In the genomic region with DNA sequence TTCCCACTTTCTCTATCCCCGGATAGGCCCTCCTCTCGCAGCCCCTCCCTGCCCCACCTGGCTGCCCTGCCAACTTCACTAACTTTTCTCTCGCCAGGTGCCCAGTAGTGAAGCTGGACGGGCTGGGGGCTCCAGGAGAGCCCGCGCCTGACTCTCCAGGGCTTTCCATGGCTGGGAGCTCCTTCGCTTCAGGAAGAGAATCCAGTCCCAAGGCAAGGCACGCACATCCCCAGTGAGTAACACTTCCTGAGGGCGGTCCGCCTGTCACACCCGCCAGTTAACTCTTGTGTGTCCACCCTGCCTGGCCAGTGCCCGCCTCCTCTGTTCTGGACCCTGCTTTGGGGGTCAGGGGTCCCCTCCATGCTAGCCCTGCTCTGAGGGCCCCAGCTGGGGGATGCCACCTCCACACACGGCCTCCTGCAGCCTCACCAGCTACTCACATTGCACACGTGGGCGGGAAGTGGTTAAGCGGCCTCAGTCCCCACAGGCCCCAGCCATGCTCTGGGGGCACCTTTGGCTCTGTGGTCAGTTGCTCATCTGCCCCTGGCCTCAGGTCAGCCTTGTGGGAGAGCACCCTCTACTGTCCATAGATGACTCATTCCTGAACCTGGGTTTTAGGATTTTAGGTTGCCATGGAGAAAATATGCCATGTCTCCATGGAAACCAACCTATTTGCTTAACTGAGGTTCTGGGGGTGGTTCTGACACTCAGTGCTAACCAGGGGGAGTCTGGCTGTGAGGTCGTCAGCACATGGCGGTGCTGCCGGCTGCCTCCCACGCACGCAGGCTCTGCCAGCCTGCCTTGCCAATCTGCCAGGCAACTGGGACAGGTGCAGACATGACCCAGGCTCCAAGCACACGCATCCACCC, we compare ENCODE assay signal across 8 cellular contexts. TPM values are rescaled to one million over a fixed set of nuclear protein-coding genes. Genes with fewer than 3 reads are reported as not detected.
DNase-seq lines count a peak whose midpoint lies in the region; ATAC-seq and TF ChIP-seq lines count a peak whose summit lies in the region.

Gene RIN1 (minus strand): TSS at position 201 of the 869 bp plus-strand sequence. CDS start 32 bp downstream, at position 169.

- peak; percentile 24 to 75 (median 57) for DNase-seq in CD8-positive, alpha-beta memory T cell
- DNase-seq in GM19240 (ENCODE audit: insufficient read length, low spot score) (peak; percentile 63), HT-29 (ENCODE audit: low spot score) (peak; percentile 79), SJSA1 (ENCODE audit: low read depth in 1 of 2, low spot score in 2 of 2) (peak; percentile 99 to 100), brain microvascular endothelial cell (peak; percentile 98), iPS DF 6.9 (ENCODE audit: low read depth, low spot score) (no peak), putamen (ENCODE audit: low spot score) (peak; percentile 89)

- no peaks in the 10 kb centered on the region for H3K9me3 Mint-ChIP-seq in CD8-positive, alpha-beta memory T cell

- H3K4me3 ChIP-seq in CD8-positive, alpha-beta memory T cell (ENCODE audit: low read length): peak within 1 kb of the TSS; percentile 39
- peak within 1 kb of the TSS; percentile 66 for H3K4me3 ChIP-seq in SJSA1
- H3K4me3 ChIP-seq in brain microvascular endothelial cell (ENCODE audit: low read depth, low read length): peak within 1 kb of the TSS; percentile 76
- H3K4me3 ChIP-seq in iPS DF 6.9 (ENCODE audit: low read length): peak within 1 kb of the TSS; percentile 0; the same call in 1 of the 2 replicates

- in situ Hi-C loops in brain microvascular endothelial cell (cut with HindIII; ENCODE audit: low pct_ligation_motif_present, low sequenced_read_pairs): no loop called here

- peaks cover 12 to 30% (median 18%) of the 10 kb centered on the region in 3 donors for H3K4me1 Mint-ChIP-seq in CD8-positive, alpha-beta memory T cell

- H3K36me3 ChIP-seq in CD8-positive, alpha-beta memory T cell (ENCODE audit: insufficient read depth, low read length): peaks cover 26% of the 10 kb centered on the region
- H3K36me3 ChIP-seq in SJSA1 (peaks cover 93% of the 10 kb centered on the region), brain microvascular endothelial cell (replicated peaks) (peaks cover 34% of the 10 kb centered on the region), iPS DF 6.9 (ENCODE audit: control insufficient read depth, insufficient read depth, low read length) (peaks cover 23% of the 10 kb centered on the region)

- POLR2A ChIA-PET in CD8-positive, alpha-beta memory T cell (lab: Charles Lee): interaction anchor here (0.6 to 2.3 kb wide), 3 partner anchors 19 to 59 kb away, joined by 3 to 12 read pairs (median 4); no protein-coding TSS in a partner anchor

- H3K36me3 Mint-ChIP-seq in CD8-positive, alpha-beta memory T cell: peaks cover 0 to 57% (median 7%) of the 10 kb centered on the region in 3 donors

- H3K9me3 ChIP-seq in CD8-positive, alpha-beta memory T cell (ENCODE audit: low read length): no peaks in the 10 kb centered on the region
- H3K9me3 ChIP-seq in SJSA1 (replicated peaks): no peaks in the 10 kb centered on the region
- H3K9me3 ChIP-seq in iPS DF 6.9 (ENCODE audit: control insufficient read depth, insufficient read depth, low read length): no peaks in the 10 kb centered on the region

- H3K27ac Mint-ChIP-seq in CD8-positive, alpha-beta memory T cell: peak within 1 kb of the TSS; percentile 70 to 96 (median 82)

- peak within 1 kb of the TSS; percentile 65 to 87 (median 78) for H3K4me3 Mint-ChIP-seq in CD8-positive, alpha-beta memory T cell

- no peaks in the 10 kb centered on the region for H3K27me3 ChIP-seq in CD8-positive, alpha-beta memory T cell (ENCODE audit: insufficient read depth, low read length, poor library complexity, severe bottlenecking)
- H3K27me3 ChIP-seq in SJSA1 (replicated peaks): no peaks in the 10 kb centered on the region
- no peaks in the 10 kb centered on the region for H3K27me3 ChIP-seq in brain microvascular endothelial cell (replicated peaks)
- H3K27me3 ChIP-seq in iPS DF 6.9 (ENCODE audit: control insufficient read depth, insufficient read depth, low read length): no peaks in the 10 kb centered on the region

- WGBS in iPS DF 6.9 (ENCODE audit: insufficient coverage, insufficient read length): no CpG with 5 or more reads among the region's 22 CpGs

- H3K4me1 ChIP-seq in CD8-positive, alpha-beta memory T cell (ENCODE audit: insufficient read depth, low read length): peaks cover 18% of the 10 kb centered on the region
- peaks cover 45% of the 10 kb centered on the region for H3K4me1 ChIP-seq in SJSA1 (replicated peaks)
- H3K4me1 ChIP-seq in iPS DF 6.9 (ENCODE audit: control insufficient read depth, insufficient read depth, low read length): peaks cover 5% of the 10 kb centered on the region; the same call in 1 of the 2 replicates

- ATAC-seq in HG03139 (IDR thresholded peaks at IDR 0.05; ENCODE audit: unreplicated experiment): no peak

- peak; percentile 17 for TF ChIP-seq CTCF in brain microvascular endothelial cell (IDR thresholded peaks at IDR 0.05; ENCODE audit: low read depth, low read length, missing control alignments)

- CTCF ChIA-PET in CD8-positive, alpha-beta memory T cell (lab: Charles Lee): interaction anchor here (1.3 to 4.6 kb wide), 3 partner anchors 9 to 53 kb away, joined by 4 to 45 read pairs (median 17); no protein-coding TSS in a partner anchor

- H3K27me3 Mint-ChIP-seq in CD8-positive, alpha-beta memory T cell: peaks cover 0 to 1% of the 10 kb centered on the region in 2 donors

- H3K27ac ChIP-seq in CD8-positive, alpha-beta memory T cell (ENCODE audit: low read depth, low read length): peak within 1 kb of the TSS; percentile 6
- H3K27ac ChIP-seq in SJSA1: peak within 1 kb of the TSS; percentile 90
- H3K27ac ChIP-seq in brain microvascular endothelial cell: peak within 1 kb of the TSS; percentile 97
- H3K27ac ChIP-seq in iPS DF 6.9 (ENCODE audit: low read length): no peak within 1 kb of the TSS

RNA-seq across cellular contexts. Expression of gene RIN1, which starts in this region (rescaled TPM):
- 1 to 10 TPM; 1.5 to 1.7 TPM for total RNA-seq in CD8-positive, alpha-beta memory T cell
- polyA plus RNA-seq in CD8-positive, alpha-beta memory T cell: 2.3 TPM
- 18.8 and 21.0 TPM in 2 replicates for total RNA-seq in HT-29 (2014; rRNA removed; shearing (Covaris generic))
- total RNA-seq in SJSA1 (2014; rRNA removed; shearing (Covaris generic)): 44.9 and 58.0 TPM in 2 replicates

Comparison
In these comparisons a context has a peak if more than half of its experiments do, and no peak if none do; other contexts are left out.
1. H3K4me3 ChIP-seq: peak in every context shown above with its lines; median percentile 76 in brain microvascular endothelial cell; 66 in SJSA1; 39 in CD8-positive, alpha-beta memory T cell; 0 in iPS DF 6.9.